In the genomic region with DNA sequence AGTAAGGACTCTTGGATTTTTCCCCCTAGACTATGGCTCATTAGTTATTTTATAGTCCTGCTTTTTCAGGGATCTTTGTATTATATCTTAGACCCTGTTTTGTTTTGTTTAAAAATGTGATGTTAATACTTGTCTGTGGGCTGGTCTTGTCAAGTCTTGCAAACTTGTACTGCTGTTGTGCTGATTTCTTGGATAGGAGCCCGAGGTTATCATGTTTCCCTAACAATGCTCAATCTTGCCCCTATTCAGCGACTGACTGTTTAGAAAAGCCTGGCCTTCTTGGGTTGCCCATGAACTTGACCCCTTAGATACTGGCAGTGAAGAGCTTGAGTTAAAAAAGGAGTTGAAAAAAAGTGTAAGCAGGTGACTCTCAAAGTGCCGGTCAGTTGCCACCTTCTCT, we compare ENCODE assay signal across 1 cellular context.
TF ChIP-seq lines count a peak whose summit lies in the region.

No MANE protein-coding gene starts in this region.

TF ChIP-seq in SK-N-SH treated with all-trans-retinoic acid at 6 μM for 48 hours, 23 proteins besides CTCF, POLR2A, EP300 and RAD21:
- TF ChIP-seq, protein P1, sequence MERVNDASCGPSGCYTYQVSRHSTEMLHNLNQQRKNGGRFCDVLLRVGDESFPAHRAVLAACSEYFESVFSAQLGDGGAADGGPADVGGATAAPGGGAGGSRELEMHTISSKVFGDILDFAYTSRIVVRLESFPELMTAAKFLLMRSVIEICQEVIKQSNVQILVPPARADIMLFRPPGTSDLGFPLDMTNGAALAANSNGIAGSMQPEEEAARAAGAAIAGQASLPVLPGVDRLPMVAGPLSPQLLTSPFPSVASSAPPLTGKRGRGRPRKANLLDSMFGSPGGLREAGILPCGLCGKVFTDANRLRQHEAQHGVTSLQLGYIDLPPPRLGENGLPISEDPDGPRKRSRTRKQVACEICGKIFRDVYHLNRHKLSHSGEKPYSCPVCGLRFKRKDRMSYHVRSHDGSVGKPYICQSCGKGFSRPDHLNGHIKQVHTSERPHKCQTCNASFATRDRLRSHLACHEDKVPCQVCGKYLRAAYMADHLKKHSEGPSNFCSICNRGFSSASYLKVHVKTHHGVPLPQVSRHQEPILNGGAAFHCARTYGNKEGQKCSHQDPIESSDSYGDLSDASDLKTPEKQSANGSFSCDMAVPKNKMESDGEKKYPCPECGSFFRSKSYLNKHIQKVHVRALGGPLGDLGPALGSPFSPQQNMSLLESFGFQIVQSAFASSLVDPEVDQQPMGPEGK (CRISPR knock-in tag; IDR thresholded peaks at IDR 0.05; ENCODE audit: borderline replicate concordance), result no peak
- no peak for TF ChIP-seq PPARA (CRISPR knock-in tag; IDR thresholded peaks at IDR 0.05; ENCODE audit: borderline replicate concordance)
- no peak for TF ChIP-seq ARNTL (CRISPR knock-in tag; IDR thresholded peaks at IDR 0.05; ENCODE audit: borderline replicate concordance, low read depth)
- TF ChIP-seq TCF4 (CRISPR knock-in tag; IDR thresholded peaks at IDR 0.05; ENCODE audit: borderline replicate concordance), result no peak
- TF ChIP-seq, protein P2, sequence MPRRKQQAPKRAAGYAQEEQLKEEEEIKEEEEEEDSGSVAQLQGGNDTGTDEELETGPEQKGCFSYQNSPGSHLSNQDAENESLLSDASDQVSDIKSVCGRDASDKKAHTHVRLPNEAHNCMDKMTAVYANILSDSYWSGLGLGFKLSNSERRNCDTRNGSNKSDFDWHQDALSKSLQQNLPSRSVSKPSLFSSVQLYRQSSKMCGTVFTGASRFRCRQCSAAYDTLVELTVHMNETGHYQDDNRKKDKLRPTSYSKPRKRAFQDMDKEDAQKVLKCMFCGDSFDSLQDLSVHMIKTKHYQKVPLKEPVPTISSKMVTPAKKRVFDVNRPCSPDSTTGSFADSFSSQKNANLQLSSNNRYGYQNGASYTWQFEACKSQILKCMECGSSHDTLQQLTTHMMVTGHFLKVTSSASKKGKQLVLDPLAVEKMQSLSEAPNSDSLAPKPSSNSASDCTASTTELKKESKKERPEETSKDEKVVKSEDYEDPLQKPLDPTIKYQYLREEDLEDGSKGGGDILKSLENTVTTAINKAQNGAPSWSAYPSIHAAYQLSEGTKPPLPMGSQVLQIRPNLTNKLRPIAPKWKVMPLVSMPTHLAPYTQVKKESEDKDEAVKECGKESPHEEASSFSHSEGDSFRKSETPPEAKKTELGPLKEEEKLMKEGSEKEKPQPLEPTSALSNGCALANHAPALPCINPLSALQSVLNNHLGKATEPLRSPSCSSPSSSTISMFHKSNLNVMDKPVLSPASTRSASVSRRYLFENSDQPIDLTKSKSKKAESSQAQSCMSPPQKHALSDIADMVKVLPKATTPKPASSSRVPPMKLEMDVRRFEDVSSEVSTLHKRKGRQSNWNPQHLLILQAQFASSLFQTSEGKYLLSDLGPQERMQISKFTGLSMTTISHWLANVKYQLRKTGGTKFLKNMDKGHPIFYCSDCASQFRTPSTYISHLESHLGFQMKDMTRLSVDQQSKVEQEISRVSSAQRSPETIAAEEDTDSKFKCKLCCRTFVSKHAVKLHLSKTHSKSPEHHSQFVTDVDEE (CRISPR knock-in tag; IDR thresholded peaks at IDR 0.05), result no peak
- no peak for TF ChIP-seq ZNF70 (CRISPR knock-in tag; IDR thresholded peaks at IDR 0.05)
- no peak for TF ChIP-seq ZC3H10 (CRISPR knock-in tag; IDR thresholded peaks at IDR 0.05)
- no peak for TF ChIP-seq ZNF565 (CRISPR knock-in tag; conservative IDR thresholded peaks at IDR 0.05; ENCODE audit: low read depth)
- no peak for TF ChIP-seq RARB (CRISPR knock-in tag; IDR thresholded peaks at IDR 0.05)
- TF ChIP-seq OSR1 (CRISPR knock-in tag; IDR thresholded peaks at IDR 0.05), result no peak
- TF ChIP-seq ZNF8 (CRISPR knock-in tag; IDR thresholded peaks at IDR 0.05), result no peak
- TF ChIP-seq, protein P3, sequence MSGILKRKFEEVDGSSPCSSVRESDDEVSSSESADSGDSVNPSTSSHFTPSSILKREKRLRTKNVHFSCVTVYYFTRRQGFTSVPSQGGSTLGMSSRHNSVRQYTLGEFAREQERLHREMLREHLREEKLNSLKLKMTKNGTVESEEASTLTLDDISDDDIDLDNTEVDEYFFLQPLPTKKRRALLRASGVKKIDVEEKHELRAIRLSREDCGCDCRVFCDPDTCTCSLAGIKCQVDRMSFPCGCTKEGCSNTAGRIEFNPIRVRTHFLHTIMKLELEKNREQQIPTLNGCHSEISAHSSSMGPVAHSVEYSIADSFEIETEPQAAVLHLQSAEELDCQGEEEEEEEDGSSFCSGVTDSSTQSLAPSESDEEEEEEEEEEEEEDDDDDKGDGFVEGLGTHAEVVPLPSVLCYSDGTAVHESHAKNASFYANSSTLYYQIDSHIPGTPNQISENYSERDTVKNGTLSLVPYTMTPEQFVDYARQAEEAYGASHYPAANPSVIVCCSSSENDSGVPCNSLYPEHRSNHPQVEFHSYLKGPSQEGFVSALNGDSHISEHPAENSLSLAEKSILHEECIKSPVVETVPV (CRISPR knock-in tag; IDR thresholded peaks at IDR 0.05), result no peak
- no peak for TF ChIP-seq ESRRG (CRISPR knock-in tag; IDR thresholded peaks at IDR 0.05)
- TF ChIP-seq SNAI2 (CRISPR knock-in tag; IDR thresholded peaks at IDR 0.05), result no peak
- TF ChIP-seq, protein P4, sequence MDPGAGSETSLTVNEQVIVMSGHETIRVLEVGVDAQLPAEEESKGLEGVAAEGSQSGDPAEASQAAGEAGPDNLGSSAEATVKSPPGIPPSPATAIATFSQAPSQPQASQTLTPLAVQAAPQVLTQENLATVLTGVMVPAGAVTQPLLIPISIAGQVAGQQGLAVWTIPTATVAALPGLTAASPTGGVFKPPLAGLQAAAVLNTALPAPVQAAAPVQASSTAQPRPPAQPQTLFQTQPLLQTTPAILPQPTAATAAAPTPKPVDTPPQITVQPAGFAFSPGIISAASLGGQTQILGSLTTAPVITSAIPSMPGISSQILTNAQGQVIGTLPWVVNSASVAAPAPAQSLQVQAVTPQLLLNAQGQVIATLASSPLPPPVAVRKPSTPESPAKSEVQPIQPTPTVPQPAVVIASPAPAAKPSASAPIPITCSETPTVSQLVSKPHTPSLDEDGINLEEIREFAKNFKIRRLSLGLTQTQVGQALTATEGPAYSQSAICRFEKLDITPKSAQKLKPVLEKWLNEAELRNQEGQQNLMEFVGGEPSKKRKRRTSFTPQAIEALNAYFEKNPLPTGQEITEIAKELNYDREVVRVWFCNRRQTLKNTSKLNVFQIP (CRISPR knock-in tag; IDR thresholded peaks at IDR 0.05; ENCODE audit: borderline replicate concordance, low read depth), result no peak
